In the genomic region with DNA sequence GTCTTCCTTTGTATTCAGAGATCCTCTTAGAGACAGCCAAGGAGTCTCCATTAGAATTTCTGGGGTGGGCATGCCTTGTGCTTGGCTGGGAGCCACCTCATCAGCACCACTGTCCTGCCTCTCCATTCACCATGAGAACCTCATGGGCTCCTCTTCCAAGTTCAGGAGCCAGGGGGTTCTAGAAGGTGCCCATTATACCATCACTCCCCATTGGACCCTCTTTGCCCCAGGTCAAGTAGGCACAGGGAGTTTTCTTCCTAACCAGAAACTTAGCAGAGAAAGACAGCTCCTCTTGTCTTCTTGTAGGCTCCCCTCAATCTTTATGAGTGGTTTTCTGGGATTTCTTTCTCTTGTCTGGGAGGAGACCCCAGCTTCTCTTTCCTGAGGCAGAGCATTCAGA, we compare ENCODE assay signal across 1 cellular context.
TF ChIP-seq lines count a peak whose summit lies in the region.

No MANE protein-coding gene starts in this region.

TF ChIP-seq in HCT116, 20 proteins besides CTCF, POLR2A, EP300 and RAD21 (continued from another document):
- TF ChIP-seq, protein P1, sequence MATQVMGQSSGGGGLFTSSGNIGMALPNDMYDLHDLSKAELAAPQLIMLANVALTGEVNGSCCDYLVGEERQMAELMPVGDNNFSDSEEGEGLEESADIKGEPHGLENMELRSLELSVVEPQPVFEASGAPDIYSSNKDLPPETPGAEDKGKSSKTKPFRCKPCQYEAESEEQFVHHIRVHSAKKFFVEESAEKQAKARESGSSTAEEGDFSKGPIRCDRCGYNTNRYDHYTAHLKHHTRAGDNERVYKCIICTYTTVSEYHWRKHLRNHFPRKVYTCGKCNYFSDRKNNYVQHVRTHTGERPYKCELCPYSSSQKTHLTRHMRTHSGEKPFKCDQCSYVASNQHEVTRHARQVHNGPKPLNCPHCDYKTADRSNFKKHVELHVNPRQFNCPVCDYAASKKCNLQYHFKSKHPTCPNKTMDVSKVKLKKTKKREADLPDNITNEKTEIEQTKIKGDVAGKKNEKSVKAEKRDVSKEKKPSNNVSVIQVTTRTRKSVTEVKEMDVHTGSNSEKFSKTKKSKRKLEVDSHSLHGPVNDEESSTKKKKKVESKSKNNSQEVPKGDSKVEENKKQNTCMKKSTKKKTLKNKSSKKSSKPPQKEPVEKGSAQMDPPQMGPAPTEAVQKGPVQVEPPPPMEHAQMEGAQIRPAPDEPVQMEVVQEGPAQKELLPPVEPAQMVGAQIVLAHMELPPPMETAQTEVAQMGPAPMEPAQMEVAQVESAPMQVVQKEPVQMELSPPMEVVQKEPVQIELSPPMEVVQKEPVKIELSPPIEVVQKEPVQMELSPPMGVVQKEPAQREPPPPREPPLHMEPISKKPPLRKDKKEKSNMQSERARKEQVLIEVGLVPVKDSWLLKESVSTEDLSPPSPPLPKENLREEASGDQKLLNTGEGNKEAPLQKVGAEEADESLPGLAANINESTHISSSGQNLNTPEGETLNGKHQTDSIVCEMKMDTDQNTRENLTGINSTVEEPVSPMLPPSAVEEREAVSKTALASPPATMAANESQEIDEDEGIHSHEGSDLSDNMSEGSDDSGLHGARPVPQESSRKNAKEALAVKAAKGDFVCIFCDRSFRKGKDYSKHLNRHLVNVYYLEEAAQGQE (IDR thresholded peaks at IDR 0.05; ENCODE audit: low read depth), result no peak
- TF ChIP-seq TCF7L2 (IDR thresholded peaks at IDR 0.05; ENCODE audit: borderline replicate concordance, extremely low read depth, insufficient read depth, insufficient read length), result no peak
